ENCODE assay signal across 1 cellular context in genomic region chr15:75542386-75542797, GRCh38.
TF ChIP-seq lines count a peak whose summit lies in the region.

No MANE protein-coding gene starts in this region.

TF ChIP-seq in GM23338, 12 proteins besides CTCF, POLR2A, EP300 and RAD21 (continued from another document):
- TF ChIP-seq ZNF462 (CRISPR knock-in tag; IDR thresholded peaks at IDR 0.05) (no peak), NANOG (IDR thresholded peaks at IDR 0.05; ENCODE audit: borderline replicate concordance) (no peak), REST (IDR thresholded peaks at IDR 0.05; ENCODE audit: unreplicated experiment) (no peak), STAT1 (IDR thresholded peaks at IDR 0.05; ENCODE audit: unreplicated experiment) (no peak), JUNB (IDR thresholded peaks at IDR 0.05; ENCODE audit: unreplicated experiment) (no peak)
- TF ChIP-seq, protein P1, sequence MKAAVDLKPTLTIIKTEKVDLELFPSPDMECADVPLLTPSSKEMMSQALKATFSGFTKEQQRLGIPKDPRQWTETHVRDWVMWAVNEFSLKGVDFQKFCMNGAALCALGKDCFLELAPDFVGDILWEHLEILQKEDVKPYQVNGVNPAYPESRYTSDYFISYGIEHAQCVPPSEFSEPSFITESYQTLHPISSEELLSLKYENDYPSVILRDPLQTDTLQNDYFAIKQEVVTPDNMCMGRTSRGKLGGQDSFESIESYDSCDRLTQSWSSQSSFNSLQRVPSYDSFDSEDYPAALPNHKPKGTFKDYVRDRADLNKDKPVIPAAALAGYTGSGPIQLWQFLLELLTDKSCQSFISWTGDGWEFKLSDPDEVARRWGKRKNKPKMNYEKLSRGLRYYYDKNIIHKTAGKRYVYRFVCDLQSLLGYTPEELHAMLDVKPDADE (IDR thresholded peaks at IDR 0.05): no peak
